ENCODE assay signal across 26 cellular contexts in the genomic region with DNA sequence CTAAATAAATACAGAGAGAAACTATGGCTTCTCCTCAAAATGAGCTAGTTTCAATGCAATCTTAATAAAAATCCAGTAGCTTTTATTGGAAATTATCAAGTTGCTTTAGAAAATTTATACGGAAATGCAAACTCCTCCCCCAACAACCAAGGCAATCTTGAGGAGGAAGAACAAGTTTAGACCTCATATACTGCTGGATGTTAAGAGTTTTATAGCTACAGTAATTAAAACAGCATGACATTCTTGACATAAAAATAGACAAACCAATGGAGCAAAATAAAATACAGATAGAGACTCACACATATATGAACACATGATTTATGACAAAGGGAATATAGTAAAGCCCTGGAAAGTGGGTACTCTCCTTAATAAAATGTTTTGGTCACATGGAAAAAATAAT.
"Had no signal": no experiment of that assay in that cellular context is flagged by ENCODE, and none has a peak within 500 bp of the region (broad histone marks: within the 10 kb centered on the region; RNA-seq: fewer than 3 reads in every experiment).

No MANE protein-coding gene starts in this region.

- H3K36me3 ChIP-seq: stomach, suprapubic skin, thoracic aorta, thyroid gland, tibial artery, tibial nerve, transverse colon, upper lobe of left lung, upper lobe of right lung, uterus, vagina had no signal

- DNase-seq: stimulated activated CD4-positive, alpha-beta T cell treated with anti-CD3 and anti-CD28 coated beads, Interleukin-2, amount 100 ng/mL, for 48 hours; stimulated activated CD4-positive, alpha-beta T cell treated with anti-CD3 and anti-CD28 coated beads, Interleukin-4, amount 100 ng/mL, for 1 hour; stimulated activated CD4-positive, alpha-beta T cell treated with anti-CD3 and anti-CD28 coated beads, Interleukin-4, amount 100 ng/mL, for 24 hours; stimulated activated CD4-positive, alpha-beta T cell treated with anti-CD3 and anti-CD28 coated beads, Interleukin-4, amount 100 ng/mL, for 4 hours; stimulated activated CD8-positive, alpha-beta memory T cell treated with anti-CD3 and anti-CD28 coated beads, Interleukin-4, amount 100 ng/mL, for 48 hours; stimulated activated naive B cell treated with anti-CD40 and anti-IgM and Interleukin-4, amounts not matched to agents 10 μg/mL and 1 μg/mL and 100 μg/mL, for 72 hours; stimulated activated naive CD4-positive, alpha-beta T cell; stimulated activated naive CD4-positive, alpha-beta T cell treated with Interleukin-2 at 50 U/mL for 16 hours; stimulated activated naive CD8-positive, alpha-beta T cell treated with anti-CD3 and anti-CD28 coated beads, Interleukin-15, amount 100 ng/mL, for 72 hours; stimulated activated naive CD8-positive, alpha-beta T cell treated with anti-CD3 and anti-CD28 coated beads, Interleukin-15, Interleukin-2, amounts not matched to agents 100 U/mL and 50 U/mL, for 24 hours; stomach; substantia nigra; testis; thyroid gland; tibial artery; transverse colon; trophoblast cell; upper lobe of left lung; upper lobe of right lung; uterus had no signal

- H3K4me3 ChIP-seq: stomach, suprapubic skin, testis, thoracic aorta, thyroid gland, tibial artery, tibial nerve, transverse colon, upper lobe of left lung, upper lobe of right lung, uterus, vagina had no signal

- H3K4me1 ChIP-seq: stomach, suprapubic skin, testis, tibial artery, tibial nerve, upper lobe of left lung, upper lobe of right lung, uterus, vagina had no signal

- H3K9me3 ChIP-seq: suprapubic skin, testis, thoracic aorta, thyroid gland, tibial artery, tibial nerve, upper lobe of left lung, upper lobe of right lung, uterus, vagina had no signal

- ATAC-seq: stimulated activated effector memory CD8-positive, alpha-beta T cell treated with anti-CD3 and anti-CD28 coated beads, Interleukin-12 subunit alpha, Interleukin-12 subunit beta, amount 100 ng/mL, for 72 hours; stimulated activated memory B cell treated with anti-CD40 and anti-IgM and Interleukin-4, amounts not matched to agents 10 μg/mL and 1 μg/mL and 100 μg/mL, for 72 hours; stimulated activated naive B cell treated with anti-CD40 and anti-IgM and Interleukin-4, amounts not matched to agents 10 μg/mL and 1 μg/mL and 100 μg/mL, for 72 hours; stimulated activated naive CD8-positive, alpha-beta T cell treated with anti-CD3 and anti-CD28 coated beads, Interleukin-15, amount 100 ng/mL, for 72 hours; stimulated activated naive CD8-positive, alpha-beta T cell treated with anti-CD3 and anti-CD28 coated beads, Interleukin-15, Interleukin-2, amounts not matched to agents 100 U/mL and 50 U/mL, for 24 hours; upper lobe of right lung had no signal
